8 cellular contexts compared by ENCODE assay signal in the genomic region with DNA sequence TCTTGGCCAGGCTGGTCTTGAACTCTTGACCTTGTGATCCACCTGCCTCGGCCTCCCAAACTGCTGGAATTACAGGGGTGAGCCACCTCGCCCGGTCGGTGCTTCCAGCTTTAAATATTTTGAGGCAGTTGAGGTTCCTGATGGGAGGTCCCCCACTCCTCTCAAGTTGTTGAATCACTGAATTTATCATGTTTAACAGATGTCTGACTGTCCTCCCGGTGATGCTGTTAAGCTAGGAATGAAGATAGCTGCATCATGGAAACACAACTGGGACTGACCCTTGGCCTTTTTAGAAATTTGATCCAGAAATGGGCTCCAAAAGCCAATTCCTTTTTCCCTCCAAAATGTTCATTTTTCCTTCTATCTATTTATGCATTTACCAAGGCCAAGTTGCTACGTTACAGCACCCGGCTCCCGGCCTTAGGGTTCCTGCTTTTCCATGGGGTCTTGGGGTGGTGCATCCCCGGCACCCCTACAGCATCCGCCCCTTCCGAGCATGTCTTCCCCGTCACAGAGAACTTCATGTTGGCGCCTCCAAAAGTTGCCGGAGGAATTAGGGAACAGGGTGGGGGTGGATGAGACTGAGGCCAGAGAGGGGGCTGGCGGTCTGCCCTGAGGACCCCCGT. TPM values are rescaled to one million over a fixed set of nuclear protein-coding genes. Genes with fewer than 3 reads are reported as not detected.
A peak's percentile ranks its signal among the peaks of the same experiment; 100 is the strongest.
DNase-seq lines count a peak whose midpoint lies in the region; ATAC-seq lines count a peak whose summit lies in the region.

No MANE protein-coding gene starts in this region.

- DNase-seq in NT2/D1 (ENCODE audit: low read depth, low spot score) (no peak), epithelial cell of prostate (ENCODE audit: low read depth, low spot score) (no peak), SKM-1 treated with dmso at 0.1 percent for 144 hours (lab: John Stamatoyannopoulos, UW; ENCODE audit: unreplicated experiment) (no peak), amniotic stem cell (lab: John Stamatoyannopoulos, UW) (no peak), T1000 (lab: John Stamatoyannopoulos, UW) (no peak), NCI-H446 treated with DMSO at 0.1 percent for 48 hours (lab: John Stamatoyannopoulos, UW) (no peak)

- peak overlapping the region; percentile 60 for H3K4me3 ChIP-seq in NT2/D1 (ENCODE audit: insufficient read length, low read depth)
- H3K4me3 ChIP-seq in skeletal muscle satellite cell (ENCODE audit: low read length), result peak overlapping the region; percentile 65

- peak overlapping the region; percentile 72 for H3K4me2 ChIP-seq in skeletal muscle satellite cell (ENCODE audit: low read length)

- peak; percentile 24 for ATAC-seq in GM19397 (IDR thresholded peaks at IDR 0.05; ENCODE audit: unreplicated experiment)

- H3K4me1 ChIP-seq in NT2/D1 (ENCODE audit: insufficient read depth, insufficient read length), result peaks cover 2% of the 10 kb centered on the region
- peaks cover 19% of the 10 kb centered on the region for H3K4me1 ChIP-seq in skeletal muscle satellite cell (ENCODE audit: control insufficient read depth, insufficient read depth, low read length)

- H3K27me3 ChIP-seq in NT2/D1 (ENCODE audit: insufficient read depth, insufficient read length) (no peaks in the 10 kb centered on the region), skeletal muscle satellite cell (ENCODE audit: control insufficient read depth, insufficient read depth, low read length) (no peaks in the 10 kb centered on the region)

- H3K9ac ChIP-seq in NT2/D1 (ENCODE audit: insufficient read length, low read depth) (peak overlapping the region; percentile 66), skeletal muscle satellite cell (ENCODE audit: low read depth, low read length) (peak overlapping the region; percentile 32)

- peak overlapping the region; percentile 98 for H3K27ac ChIP-seq in epithelial cell of prostate

- H3K9me3 ChIP-seq in NT2/D1 (ENCODE audit: insufficient read depth, low read length) (0 out of 2 replicates have a peak, but pooled peaks cover 4% of the 10 kb centered on the region), skeletal muscle satellite cell (replicated peaks; ENCODE audit: low read length) (no peaks in the 10 kb centered on the region)

- H3K36me3 ChIP-seq in NT2/D1 (ENCODE audit: insufficient read depth, insufficient read length, low read length) (peaks cover 35% of the 10 kb centered on the region), skeletal muscle satellite cell (ENCODE audit: insufficient read depth, low read length) (no peaks in the 10 kb centered on the region)

RNA-seq across cellular contexts. Expression of gene PAX8, which starts 43.9 kb away (rescaled TPM):
- total RNA-seq in skeletal muscle satellite cell (2012; rRNA removed), result 1.0 and 6.1 TPM in 2 replicates
